18 cellular contexts compared by ENCODE assay signal in genomic region chr3:15217011-15217671, GRCh38.
"Had no signal": no experiment of that assay in that cellular context is flagged by ENCODE, and none has a peak within 500 bp of the region (broad histone marks: within the 10 kb centered on the region; RNA-seq: fewer than 3 reads in every experiment).

No MANE protein-coding gene starts in this region.

- ATAC-seq: activated T-helper 17 cell treated with anti-CD3 and anti-CD28 coated beads, Interleukin-2, amount 50 U/mL, for 72 hours; natural killer cell had no signal

- H3K4me1 Mint-ChIP-seq: activated naive CD8-positive, alpha-beta T cell treated with anti-CD3 and anti-CD28 coated beads, Interleukin-2, amount 10 ng/mL, durations not matched to agents 7 days and 5 days had no signal

- H3K9me3 ChIP-seq: left lung, tibial artery had no signal

- DNase-seq: activated CD4-positive, alpha-beta memory T cell treated with anti-CD3 and anti-CD28 coated beads, Interleukin-2, amount 10 ng/mL, durations not matched to agents 7 days and 5 days; activated CD4-positive, alpha-beta T cell treated with anti-CD3 and anti-CD28 coated beads, Interleukin-2, amount 10 ng/mL, durations not matched to agents 24 days and 14 days; activated naive CD8-positive, alpha-beta T cell treated with anti-CD3 and anti-CD28 coated beads, Interleukin-2, amount 10 ng/mL, durations not matched to agents 7 days and 5 days; amygdala; effector CD4-positive, alpha-beta T cell; erythroblast; foreskin fibroblast; kidney glomerular epithelial cell; left lung; natural killer cell; retina; stimulated activated CD4-positive, alpha-beta T cell treated with anti-CD3 and anti-CD28 coated beads, Interleukin-4, amount 100 ng/mL, for 1 hour; substantia nigra; tibial artery had no signal

- H3K27ac Mint-ChIP-seq: activated CD4-positive, alpha-beta T cell treated with anti-CD3 and anti-CD28 coated beads, Interleukin-2, amount 10 ng/mL, durations not matched to agents 24 days and 14 days; activated naive CD8-positive, alpha-beta T cell treated with anti-CD3 and anti-CD28 coated beads, Interleukin-2, amount 10 ng/mL, durations not matched to agents 7 days and 5 days; activated T-helper 17 cell treated with anti-CD3 and anti-CD28 coated beads, Interleukin-2, amount 50 U/mL, for 72 hours; natural killer cell; stimulated activated naive CD8-positive, alpha-beta T cell treated with anti-CD3 and anti-CD28 coated beads, Interleukin-15, Interleukin-2, amounts not matched to agents 100 ng/mL and 50 ng/mL, for 24 hours had no signal

- H3K9me3 Mint-ChIP-seq: activated CD4-positive, alpha-beta memory T cell treated with anti-CD3 and anti-CD28 coated beads, Interleukin-2, amount 10 ng/mL, durations not matched to agents 7 days and 5 days; activated CD4-positive, alpha-beta T cell treated with anti-CD3 and anti-CD28 coated beads, Interleukin-2, amount 10 ng/mL, durations not matched to agents 24 days and 14 days; activated naive CD8-positive, alpha-beta T cell treated with anti-CD3 and anti-CD28 coated beads, Interleukin-2, amount 10 ng/mL, durations not matched to agents 7 days and 5 days; activated T-helper 17 cell treated with anti-CD3 and anti-CD28 coated beads, Interleukin-2, amount 50 U/mL, for 72 hours; natural killer cell; stimulated activated naive CD8-positive, alpha-beta T cell treated with anti-CD3 and anti-CD28 coated beads, Interleukin-15, Interleukin-2, amounts not matched to agents 100 ng/mL and 50 ng/mL, for 24 hours had no signal

- H3K4me3 Mint-ChIP-seq: activated CD4-positive, alpha-beta memory T cell treated with anti-CD3 and anti-CD28 coated beads, Interleukin-2, amount 10 ng/mL, durations not matched to agents 7 days and 5 days; activated CD4-positive, alpha-beta T cell treated with anti-CD3 and anti-CD28 coated beads, Interleukin-2, amount 10 ng/mL, durations not matched to agents 24 days and 14 days; activated naive CD8-positive, alpha-beta T cell treated with anti-CD3 and anti-CD28 coated beads, Interleukin-2, amount 10 ng/mL, durations not matched to agents 7 days and 5 days; activated T-helper 17 cell treated with anti-CD3 and anti-CD28 coated beads, Interleukin-2, amount 50 U/mL, for 72 hours; natural killer cell; stimulated activated naive CD8-positive, alpha-beta T cell treated with anti-CD3 and anti-CD28 coated beads, Interleukin-15, Interleukin-2, amounts not matched to agents 100 ng/mL and 50 ng/mL, for 24 hours had no signal

- H3K27ac ChIP-seq: left lung, tibial artery had no signal

- H3K27me3 Mint-ChIP-seq: activated CD4-positive, alpha-beta memory T cell treated with anti-CD3 and anti-CD28 coated beads, Interleukin-2, amount 10 ng/mL, durations not matched to agents 7 days and 5 days; activated CD4-positive, alpha-beta T cell treated with anti-CD3 and anti-CD28 coated beads, Interleukin-2, amount 10 ng/mL, durations not matched to agents 24 days and 14 days; activated naive CD8-positive, alpha-beta T cell treated with anti-CD3 and anti-CD28 coated beads, Interleukin-2, amount 10 ng/mL, durations not matched to agents 7 days and 5 days; activated T-helper 17 cell treated with anti-CD3 and anti-CD28 coated beads, Interleukin-2, amount 50 U/mL, for 72 hours; progenitor cell of endocrine pancreas; stimulated activated naive CD8-positive, alpha-beta T cell treated with anti-CD3 and anti-CD28 coated beads, Interleukin-15, Interleukin-2, amounts not matched to agents 100 ng/mL and 50 ng/mL, for 24 hours had no signal

- H3K27me3 ChIP-seq: cardiac muscle cell, left lung, tibial artery had no signal

- H3K4me3 ChIP-seq: cardiac muscle cell, left lung, tibial artery had no signal
